In genomic region chr1:11690669-11691301, GRCh38 we compare ENCODE assay signal across 8 cellular contexts. TPM values are rescaled to one million over a fixed set of nuclear protein-coding genes. Genes with fewer than 3 reads are reported as not detected.
DNase-seq lines count a peak whose midpoint lies in the region; TF ChIP-seq lines count a peak whose summit lies in the region.

No MANE protein-coding gene starts in this region.

- no peaks in the 10 kb centered on the region for H3K9me2 ChIP-seq in Karpas-422 (replicated peaks; ENCODE audit: insufficient read depth, low read length)

- peaks cover 9 to 10% (median 10%) of the 10 kb centered on the region in 3 donors for H3K4me1 Mint-ChIP-seq in IgD-negative memory B cell
- peaks cover 18% of the 10 kb centered on the region for H3K4me1 Mint-ChIP-seq in MCF 10A (ENCODE audit: insufficient read depth, unreplicated experiment)
- H3K4me1 Mint-ChIP-seq in mesothelial cell of epicardium = peaks cover 15% of the 10 kb centered on the region

- CTCF ChIA-PET in MCF 10A (lab: Yijun Ruan, JAX) = no interaction called here

- H3K4me3 Mint-ChIP-seq in IgD-negative memory B cell (peak overlapping the region; percentile 1 to 86 (median 78)), MCF 10A (ENCODE audit: unreplicated experiment) (peak overlapping the region; percentile 8), mesothelial cell of epicardium (peak overlapping the region; percentile 87)

- no peaks in the 10 kb centered on the region for H3K79me2 ChIP-seq in ACC112 (ENCODE audit: control insufficient read depth, insufficient read depth, low read length, unreplicated experiment)
- H3K79me2 ChIP-seq in Karpas-422 (ENCODE audit: low read length) = no peaks in the 10 kb centered on the region

- no TSS peak for BruUV-seq in MCF 10A (replicated peaks; lab: Mats Ljungman, UMichigan)

- no peak overlapping the region for H3K9ac ChIP-seq in Karpas-422 (ENCODE audit: low read length)

- no peak overlapping the region for H3K4me2 ChIP-seq in Karpas-422 (ENCODE audit: low read depth, low read length, poor library complexity, severe bottlenecking)

- peaks cover 15% of the 10 kb centered on the region for H3K4me1 ChIP-seq in ACC112 (ENCODE audit: control insufficient read depth, insufficient read depth, low read length, unreplicated experiment)
- no peaks in the 10 kb centered on the region for H3K4me1 ChIP-seq in Karpas-422 (ENCODE audit: low read length)

- peaks cover 36% of the 10 kb centered on the region for H3K27me3 Mint-ChIP-seq in IgD-negative memory B cell
- H3K27me3 Mint-ChIP-seq in MCF 10A (ENCODE audit: insufficient read depth, unreplicated experiment) = peaks cover 47% of the 10 kb centered on the region
- peaks cover 40% of the 10 kb centered on the region for H3K27me3 Mint-ChIP-seq in mesothelial cell of epicardium (ENCODE audit: low read depth)

- H2AFZ ChIP-seq in ACC112 (ENCODE audit: low read length, unreplicated experiment) (no peak overlapping the region), Karpas-422 (ENCODE audit: low read length) (no peak overlapping the region)

- DNase-seq in MCF 10A (ENCODE audit: unreplicated experiment) (no peak), mesothelial cell of epicardium (ENCODE audit: low spot score in 2 of 2, unreplicated experiment in 2 of 2) (no peak), Karpas-422 (no peak), HPDE6-E6E7 (ENCODE audit: extremely low spot score) (no peak)
- no peak for DNase-seq in activated naive CD4-positive, alpha-beta T cell treated with anti-CD3 and anti-CD28 coated beads, Interleukin-2, amount 50 U/mL, for 16 hours
- no peak for DNase-seq in stimulated activated CD4-positive, alpha-beta T cell treated with anti-CD3 and anti-CD28 coated beads, Interleukin-15, amount 100 ng/mL, for 24 hours

- H3K4me3 ChIP-seq in ACC112 (ENCODE audit: low read depth, low read length) = peak overlapping the region; percentile 59
- no peak overlapping the region for H3K4me3 ChIP-seq in Karpas-422 (ENCODE audit: low read length)

- H3K9me3 ChIP-seq in Karpas-422 (ENCODE audit: low read length) = no peaks in the 10 kb centered on the region

- intact Hi-C loops in MCF 10A (cut with micrococcal nuclease) = no loop called here

- H3K27me3 ChIP-seq in ACC112 (ENCODE audit: insufficient read depth, low read length) (peaks cover 39% of the 10 kb centered on the region), Karpas-422 (ENCODE audit: low read length) (no peaks in the 10 kb centered on the region)

- no peaks in the 10 kb centered on the region for H4K20me1 ChIP-seq in Karpas-422 (ENCODE audit: insufficient read depth, low read depth, low read length)

- H3K27ac Mint-ChIP-seq in IgD-negative memory B cell (no peak overlapping the region), MCF 10A (ENCODE audit: low read depth, unreplicated experiment) (no peak overlapping the region), mesothelial cell of epicardium (peak overlapping the region; percentile 39)

- no peaks in the 10 kb centered on the region for H3K9me3 Mint-ChIP-seq in IgD-negative memory B cell
- H3K9me3 Mint-ChIP-seq in MCF 10A (ENCODE audit: unreplicated experiment) = no peaks in the 10 kb centered on the region
- no peaks in the 10 kb centered on the region for H3K9me3 Mint-ChIP-seq in mesothelial cell of epicardium

- H3K27ac ChIP-seq in ACC112 (ENCODE audit: low read depth, low read length) (no peak overlapping the region), Karpas-422 (ENCODE audit: low read length) (no peak overlapping the region)

- H3K36me3 ChIP-seq in ACC112 (ENCODE audit: insufficient read depth, low read length) (no peaks in the 10 kb centered on the region), Karpas-422 (ENCODE audit: insufficient read depth, low read length) (no peaks in the 10 kb centered on the region)

- no peak for TF ChIP-seq CTCF in MCF 10A (IDR thresholded peaks at IDR 0.05; ENCODE audit: unreplicated experiment)
- no peak for TF ChIP-seq CTCF in mesothelial cell of epicardium (IDR thresholded peaks at IDR 0.05; ENCODE audit: unreplicated experiment)

- POLR2A ChIA-PET in MCF 10A (lab: Yijun Ruan, JAX) = interaction anchor here (1.1 to 1.4 kb wide), 4 partner anchors 9 to 218 kb away, joined by 3 to 5 read pairs (median 4); partner anchors contain the start of gene MAD2L2

- H3K36me3 Mint-ChIP-seq in IgD-negative memory B cell = peaks cover 3% of the 10 kb centered on the region
- H3K36me3 Mint-ChIP-seq in MCF 10A (ENCODE audit: insufficient read depth, unreplicated experiment) = no peaks in the 10 kb centered on the region
- H3K36me3 Mint-ChIP-seq in mesothelial cell of epicardium = no peaks in the 10 kb centered on the region

RNA-seq across cellular contexts. Expression of gene DRAXIN, which starts 0.7 kb away (rescaled TPM):
- polyA plus RNA-seq in IgD-negative memory B cell = 0.13 TPM
- total RNA-seq in MCF 10A (2022) = 0.05 and 0.07 TPM in 2 replicates
- 1.1 to 1.4 TPM (median 1.4 TPM) in 3 replicates for total RNA-seq in mesothelial cell of epicardium
- not detected in 2 replicates for total RNA-seq in Karpas-422 (2014; rRNA removed; shearing (Covaris generic); ENCODE audit: low replicate concordance)

RNA-seq across cellular contexts. Expression of gene MAD2L2, which starts 9.8 kb away (rescaled TPM):
- polyA plus RNA-seq in IgD-negative memory B cell = 49.1 TPM
- total RNA-seq in MCF 10A (2022) (40.1 and 46.3 TPM in 2 replicates), mesothelial cell of epicardium (53.0 to 56.3 TPM (median 56.0 TPM) in 3 replicates)
- total RNA-seq in Karpas-422 (2014; rRNA removed; shearing (Covaris generic); ENCODE audit: low replicate concordance) = 89.3 and 117 TPM in 2 replicates

RNA-seq across cellular contexts. Expression of gene FBXO6, which starts 26.8 kb away (rescaled TPM):
- polyA plus RNA-seq in IgD-negative memory B cell = 24.2 TPM
- 3.9 and 4.3 TPM in 2 replicates for total RNA-seq in MCF 10A (2022)
- 4.7 to 5.4 TPM (median 4.9 TPM) in 3 replicates for total RNA-seq in mesothelial cell of epicardium
- 0.25 and 0.60 TPM in 2 replicates for total RNA-seq in Karpas-422 (2014; rRNA removed; shearing (Covaris generic); ENCODE audit: low replicate concordance)

RNA-seq across cellular contexts. Expression of gene FBXO44, which starts 36.1 kb away (rescaled TPM):
- 16.9 TPM for polyA plus RNA-seq in IgD-negative memory B cell
- total RNA-seq in MCF 10A (2022) = 16.0 and 16.3 TPM in 2 replicates
- 33.1 to 39.4 TPM (median 37.3 TPM) in 3 replicates for total RNA-seq in mesothelial cell of epicardium
- total RNA-seq in Karpas-422 (2014; rRNA removed; shearing (Covaris generic); ENCODE audit: low replicate concordance) = 0.87 TPM in 1 of 2 replicates, not detected in the other

RNA-seq across cellular contexts. Expression of gene FBXO2, which starts 36.6 kb away (rescaled TPM):
- polyA plus RNA-seq in IgD-negative memory B cell = 18.0 TPM
- total RNA-seq in MCF 10A (2022) = 3.3 and 5.3 TPM in 2 replicates
- 2.6 to 3.3 TPM (median 3.1 TPM) in 3 replicates for total RNA-seq in mesothelial cell of epicardium
- total RNA-seq in Karpas-422 (2014; rRNA removed; shearing (Covaris generic); ENCODE audit: low replicate concordance) = not detected in 2 replicates

Comparison
In these comparisons a context has a peak if more than half of its experiments do, and no peak if none do; other contexts are left out.
1. H3K4me3 Mint-ChIP-seq: peak in every context shown above with its lines; median percentile 87 in mesothelial cell of epicardium; 78 in IgD-negative memory B cell; 8 in MCF 10A.